ENCODE assay signal across 11 cellular contexts in genomic region chr3:31704156-31704555, GRCh38.
"Had no signal": no experiment of that assay in that cellular context is flagged by ENCODE, and none has a peak within 500 bp of the region (broad histone marks: within the 10 kb centered on the region; RNA-seq: fewer than 3 reads in every experiment).

No MANE protein-coding gene starts in this region.

- H3K9me3 ChIP-seq: esophagus squamous epithelium, left ventricle myocardium inferior, neutrophil, tibial artery had no signal

- DNase-seq: activated CD4-positive, CD25-positive, alpha-beta regulatory T cell; activated effector memory CD4-positive, alpha-beta T cell treated with anti-CD3 and anti-CD28 coated beads, Interleukin-2, amount 50 U/mL, for 16 hours; amniotic stem cell; esophagus squamous epithelium; left ventricle myocardium inferior had no signal

- H3K27me3 ChIP-seq: esophagus squamous epithelium, foreskin keratinocyte, neutrophil, tibial artery had no signal

- H3K9me3 Mint-ChIP-seq: dendritic cell treated with granulocyte-macrophage colony-stimulating factor and Interleukin-4, amounts not matched to agents 40 ng/mL and 50 ng/mL, for 4 days had no signal

- H3K36me3 Mint-ChIP-seq: activated naive CD4-positive, alpha-beta T cell treated with anti-CD3 and anti-CD28 coated beads, Interleukin-2, amount 50 U/mL, for 72 hours; brain had no signal

- H3K4me3 Mint-ChIP-seq: brain had no signal

- H3K27ac ChIP-seq: left ventricle myocardium inferior, neutrophil, tibial artery had no signal

- H3K4me3 ChIP-seq: esophagus squamous epithelium, left ventricle myocardium inferior, tibial artery had no signal

- H3K27me3 Mint-ChIP-seq: brain had no signal

- H3K27ac Mint-ChIP-seq: dendritic cell treated with granulocyte-macrophage colony-stimulating factor and Interleukin-4, amounts not matched to agents 40 ng/mL and 50 ng/mL, for 4 days had no signal

- H3K36me3 ChIP-seq: neutrophil had no signal
